13 cellular contexts compared by ENCODE assay signal in genomic region chr10:12375076-12375504, GRCh38.
"Had no signal": no experiment of that assay in that cellular context is flagged by ENCODE, and none has a peak within 500 bp of the region (broad histone marks: within the 10 kb centered on the region; RNA-seq: fewer than 3 reads in every experiment).

No MANE protein-coding gene starts in this region.

- H3K27me3 ChIP-seq: left lung had no signal

- H3K36me3 ChIP-seq: left lung had no signal

- H3K9me3 Mint-ChIP-seq: activated T-cell treated with anti-CD3 and anti-CD28 coated beads, Interleukin-2, amount 50 U/mL, for 24 hours; memory B cell; nephron; stimulated activated naive CD8-positive, alpha-beta T cell treated with anti-CD3 and anti-CD28 coated beads, Interleukin-15, Interleukin-2, amounts not matched to agents 100 ng/mL and 50 ng/mL, for 24 hours; T-helper 1 cell treated with Interleukin-12 subunit alpha and Interleukin-12 subunit beta and Interleukin-4 antibody, amounts not matched to agents 30 μg/mL and 1 μg/mL, for 36 hours had no signal

- H3K4me1 ChIP-seq: left lung had no signal

- ATAC-seq: activated CD4-positive, CD25-positive, alpha-beta regulatory T cell treated with anti-CD3 and anti-CD28 coated beads, Interleukin-2, amount 50 U/mL, for 24 hours; activated CD8-positive, alpha-beta memory T cell treated with anti-CD3 and anti-CD28 coated beads, Interleukin-2, amount 10 ng/mL, durations not matched to agents 7 days and 5 days; left lung had no signal

- H3K4me3 ChIP-seq: left lung had no signal

- H3K27ac ChIP-seq: left lung had no signal

- H3K27me3 Mint-ChIP-seq: activated CD8-positive, alpha-beta memory T cell treated with anti-CD3 and anti-CD28 coated beads, Interleukin-2, amount 10 ng/mL, durations not matched to agents 7 days and 5 days; activated T-cell treated with anti-CD3 and anti-CD28 coated beads, Interleukin-2, amount 50 U/mL, for 24 hours; memory B cell; stimulated activated naive CD8-positive, alpha-beta T cell treated with anti-CD3 and anti-CD28 coated beads, Interleukin-15, Interleukin-2, amounts not matched to agents 100 ng/mL and 50 ng/mL, for 24 hours had no signal

- DNase-seq: activated CD4-positive, alpha-beta T cell treated with anti-CD3 and anti-CD28 coated beads, Interleukin-2, amount 50 U/mL, for 4 hours; activated CD8-positive, alpha-beta memory T cell treated with anti-CD3 and anti-CD28 coated beads, Interleukin-2, amount 10 ng/mL, durations not matched to agents 7 days and 5 days; cortex of kidney; effector CD8-positive, alpha-beta T cell; left lung; stimulated activated CD4-positive, alpha-beta T cell treated with anti-CD3 and anti-CD28 coated beads, Interleukin-4, amount 100 ng/mL, for 1 hour had no signal

- H3K36me3 Mint-ChIP-seq: activated CD8-positive, alpha-beta memory T cell treated with anti-CD3 and anti-CD28 coated beads, Interleukin-2, amount 10 ng/mL, durations not matched to agents 7 days and 5 days had no signal

- H3K4me3 Mint-ChIP-seq: activated CD8-positive, alpha-beta memory T cell treated with anti-CD3 and anti-CD28 coated beads, Interleukin-2, amount 10 ng/mL, durations not matched to agents 7 days and 5 days; activated T-cell treated with anti-CD3 and anti-CD28 coated beads, Interleukin-2, amount 50 U/mL, for 24 hours; memory B cell; nephron; stimulated activated naive CD8-positive, alpha-beta T cell treated with anti-CD3 and anti-CD28 coated beads, Interleukin-15, Interleukin-2, amounts not matched to agents 100 ng/mL and 50 ng/mL, for 24 hours; T-helper 1 cell treated with Interleukin-12 subunit alpha and Interleukin-12 subunit beta and Interleukin-4 antibody, amounts not matched to agents 30 μg/mL and 1 μg/mL, for 36 hours had no signal

- H3K4me1 Mint-ChIP-seq: activated CD8-positive, alpha-beta memory T cell treated with anti-CD3 and anti-CD28 coated beads, Interleukin-2, amount 10 ng/mL, durations not matched to agents 7 days and 5 days; nephron had no signal

- H3K27ac Mint-ChIP-seq: activated CD8-positive, alpha-beta memory T cell treated with anti-CD3 and anti-CD28 coated beads, Interleukin-2, amount 10 ng/mL, durations not matched to agents 7 days and 5 days; memory B cell; nephron; stimulated activated naive CD8-positive, alpha-beta T cell treated with anti-CD3 and anti-CD28 coated beads, Interleukin-15, Interleukin-2, amounts not matched to agents 100 ng/mL and 50 ng/mL, for 24 hours; T-helper 1 cell treated with Interleukin-12 subunit alpha and Interleukin-12 subunit beta and Interleukin-4 antibody, amounts not matched to agents 30 μg/mL and 1 μg/mL, for 36 hours had no signal

- FAIRE-seq: keratinocyte had no signal

- H3K9me3 ChIP-seq: left lung had no signal
